In genomic region chr11:10858505-10859360, GRCh38 we compare ENCODE assay signal across 8 cellular contexts. TPM values are rescaled to one million over a fixed set of nuclear protein-coding genes. Genes with fewer than 3 reads are reported as not detected.
DNase-seq lines count a peak whose midpoint lies in the region; ATAC-seq, FAIRE-seq and TF ChIP-seq lines count a peak whose summit lies in the region.

No MANE protein-coding gene starts in this region.

- TF ChIP-seq CTCF in mammary epithelial cell (conservative IDR thresholded peaks at IDR 0.05 in 1 of 2, IDR thresholded peaks at IDR 0.05 in 1 of 2; ENCODE audit: extremely low read depth in 1 of 2, insufficient read depth in 1 of 2, low read depth in 1 of 2, low read length in 2 of 2): no peak

- peak overlapping the region; percentile 82 for H3K9ac ChIP-seq in mammary epithelial cell (ENCODE audit: insufficient read depth, low read length)

- H3K27me3 Mint-ChIP-seq in T-helper 2 cell treated with Interferon-gamma antibody and Interleukin-4, amounts not matched to agents 5 μg/mL and 100 μg/mL, for 36 hours (ENCODE audit: low read depth): no peaks in the 10 kb centered on the region
- H3K27me3 Mint-ChIP-seq in immature natural killer cell (ENCODE audit: low read depth in 3 of 3): peaks cover 9 to 15% (median 14%) of the 10 kb centered on the region in 3 donors

- H3K4me2 ChIP-seq in mammary epithelial cell (ENCODE audit: insufficient read depth, low read depth, low read length): peak overlapping the region; percentile 89

- dilution Hi-C loops in mammary epithelial cell (cut with HindIII; ENCODE audit: low sequenced_read_pairs): no loop called here

- BruUV-seq in mammary epithelial cell (replicated peaks; lab: Mats Ljungman, UMichigan): TSS peak; percentile 61

- no peak for FAIRE-seq in small intestine (lab: Jason Lieb, UNC)

- intact Hi-C loops in mammary epithelial cell (cut with micrococcal nuclease): loop anchor here (1.0 kb wide), 4 partner anchors 20 to 73 kb away; no protein-coding TSS in a partner anchor

- peaks cover 40% of the 10 kb centered on the region for H3K4me1 Mint-ChIP-seq in T-helper 2 cell treated with Interferon-gamma antibody and Interleukin-4, amounts not matched to agents 5 μg/mL and 100 μg/mL, for 36 hours (ENCODE audit: low read depth)
- peaks cover 37 to 46% of the 10 kb centered on the region in 2 donors for H3K4me1 Mint-ChIP-seq in immature natural killer cell

- under 1% methylated on average over 21 of the region's 42 CpGs for WGBS in mammary epithelial cell (ENCODE audit: low coverage, missing lambda C conversion rate)
- WGBS in small intestine, 3 donors: 0 to 1% (median 0%) methylated on average over 42 of the region's 42 CpGs

- CTCF ChIA-PET in mammary epithelial cell (lab: Charles Lee; ENCODE audit: low non-redundant PET): no interaction called here

- DNase-seq in EH (ENCODE audit: low read depth) (peak; percentile 73), mammary epithelial cell (no peak), immature natural killer cell (peak in 1 of 3 donors; percentile 42), small intestine (peak; percentile 59), NCI-H1048 (lab: John Stamatoyannopoulos, UW) (no peak)
- peak; percentile 36 for DNase-seq in Jurkat, Clone E6-1 (ENCODE audit: low read depth, low spot score)
- DNase-seq in T-helper 2 cell treated with Interferon-gamma antibody and Interleukin-4, amounts not matched to agents 5 μg/mL and 100 μg/mL, for 36 hours (ENCODE audit: low spot score): peak; percentile 47

- H3K9me3 Mint-ChIP-seq in T-helper 2 cell treated with Interferon-gamma antibody and Interleukin-4, amounts not matched to agents 5 μg/mL and 100 μg/mL, for 36 hours: no peaks in the 10 kb centered on the region
- H3K9me3 Mint-ChIP-seq in immature natural killer cell: no peaks in the 10 kb centered on the region

- H3K36me3 ChIP-seq in mammary epithelial cell (ENCODE audit: insufficient read depth, low read length) (peaks cover 9% of the 10 kb centered on the region), small intestine (ENCODE audit: control insufficient read depth in 2 of 2, insufficient read depth in 2 of 2, low read length in 2 of 2) (peaks cover 0 to 6% of the 10 kb centered on the region in 2 donors)

- H3K4me3 ChIP-seq in Jurkat, Clone E6-1 (ENCODE audit: low read length): peak overlapping the region; percentile 68
- H3K4me3 ChIP-seq in mammary epithelial cell (replicated peaks in 1 of 3; ENCODE audit: insufficient read depth in 1 of 3, low read depth in 2 of 3, low read length in 3 of 3): peak overlapping the region; percentile 70 to 91 (median 89)
- peak overlapping the region; percentile 68 to 80 for H3K4me3 ChIP-seq in small intestine (ENCODE audit: low read depth in 1 of 2, low read length in 2 of 2)

- no peaks in the 10 kb centered on the region for H4K20me1 ChIP-seq in mammary epithelial cell (ENCODE audit: insufficient read depth, low read length)

- peak overlapping the region; percentile 96 for H3K27ac Mint-ChIP-seq in T-helper 2 cell treated with Interferon-gamma antibody and Interleukin-4, amounts not matched to agents 5 μg/mL and 100 μg/mL, for 36 hours
- H3K27ac Mint-ChIP-seq in immature natural killer cell: peak overlapping the region; percentile 98 to 100 (median 99)

- in situ Hi-C loops in mammary epithelial cell (cut with MboI; ENCODE audit: low sequenced_read_pairs in 2 of 2): no loop called here

- H3K9me3 ChIP-seq in mammary epithelial cell (replicated peaks; ENCODE audit: insufficient read depth, low read length) (no peaks in the 10 kb centered on the region), small intestine (ENCODE audit: control insufficient read depth, low read depth) (no peaks in the 10 kb centered on the region)

- H3K4me1 ChIP-seq in mammary epithelial cell (ENCODE audit: insufficient read depth, low read length): peaks cover 4% of the 10 kb centered on the region
- peaks cover 0 to 2% of the 10 kb centered on the region in 2 donors for H3K4me1 ChIP-seq in small intestine (ENCODE audit: control insufficient read depth in 2 of 2, insufficient read depth in 1 of 2, low read depth in 1 of 2, low read length in 1 of 2)

- peak overlapping the region; percentile 89 for H2AFZ ChIP-seq in mammary epithelial cell (ENCODE audit: low read depth, low read length)

- peak overlapping the region; percentile 80 for H3K27ac ChIP-seq in mammary epithelial cell (ENCODE audit: insufficient read depth, low read depth, low read length)
- H3K27ac ChIP-seq in small intestine (ENCODE audit: low read depth in 1 of 2, low read length in 1 of 2): peak overlapping the region; percentile 89 to 98

- H3K27me3 ChIP-seq in mammary epithelial cell (ENCODE audit: insufficient read depth, low read length) (no peaks in the 10 kb centered on the region), small intestine (ENCODE audit: control insufficient read depth in 2 of 2, insufficient read depth in 2 of 2, low read length in 2 of 2) (no peaks in the 10 kb centered on the region)

- H3K36me3 Mint-ChIP-seq in T-helper 2 cell treated with Interferon-gamma antibody and Interleukin-4, amounts not matched to agents 5 μg/mL and 100 μg/mL, for 36 hours (ENCODE audit: low read depth): peaks cover 20% of the 10 kb centered on the region
- peaks cover 9 to 12% (median 12%) of the 10 kb centered on the region in 3 donors for H3K36me3 Mint-ChIP-seq in immature natural killer cell

- peaks cover 62% of the 10 kb centered on the region for H3K79me2 ChIP-seq in mammary epithelial cell (ENCODE audit: insufficient read depth, low read length)

- ATAC-seq in GM21619 (IDR thresholded peaks at IDR 0.05; ENCODE audit: unreplicated experiment): peak; percentile 22

- peak overlapping the region; percentile 94 for H3K4me3 Mint-ChIP-seq in T-helper 2 cell treated with Interferon-gamma antibody and Interleukin-4, amounts not matched to agents 5 μg/mL and 100 μg/mL, for 36 hours
- peak overlapping the region; percentile 99 to 100 (median 100) for H3K4me3 Mint-ChIP-seq in immature natural killer cell

RNA-seq across cellular contexts. Expression of gene ZBED5, which starts 0.9 kb away (rescaled TPM):
- 39.7 TPM for polyA plus RNA-seq in Jurkat, Clone E6-1 (2012; ENCODE audit: insufficient read depth, insufficient read length)
- total RNA-seq in mammary epithelial cell: 10 to 100 TPM; 27.8 to 29.4 TPM
- polyA plus RNA-seq in mammary epithelial cell: 32.5 TPM
- polyA minus RNA-seq in mammary epithelial cell: 204 TPM
- 10 to 100 TPM in 1 of 3 donors, 1 to 10 TPM in 2; 7.2 to 14.7 (median 9.8) TPM for polyA plus RNA-seq in immature natural killer cell
- 10 to 100 TPM; 11.9 to 18.9 (median 15.2) TPM for polyA plus RNA-seq in small intestine

RNA-seq across cellular contexts. Expression of gene EIF4G2, which starts 50.0 kb away (rescaled TPM):
- polyA plus RNA-seq in Jurkat, Clone E6-1 (2012; ENCODE audit: insufficient read depth, insufficient read length): 867 TPM
- total RNA-seq in mammary epithelial cell: 100 to 1,000 TPM; 737 to 956 TPM
- 444 TPM for polyA plus RNA-seq in mammary epithelial cell
- polyA minus RNA-seq in mammary epithelial cell: 1,074 TPM
- polyA plus RNA-seq in immature natural killer cell: 100 to 1,000 TPM; 322 to 508 (median 441) TPM
- polyA plus RNA-seq in small intestine: 100 to 1,000 TPM; 208 to 272 (median 218) TPM

Comparison
In these comparisons a context has a peak if more than half of its experiments do, and no peak if none do; other contexts are left out.
1. DNase-seq: peak in EH (single experiment), Jurkat, Clone E6-1 (single experiment), T-helper 2 cell treated with Interferon-gamma antibody and Interleukin-4, amounts not matched to agents 5 μg/mL and 100 μg/mL, for 36 hours (single experiment) and small intestine (single experiment); none in mammary epithelial cell (single experiment) and NCI-H1048 (single experiment).
2. Peak in every context shown above with its lines, with median percentiles within 50 percentile points of each other: H3K4me3 ChIP-seq.